Comparison of ENCODE assay signal across 8 cellular contexts in genomic region chr14:36553650-36554260, GRCh38. TPM values are rescaled to one million over a fixed set of nuclear protein-coding genes. Genes with fewer than 3 reads are reported as not detected.
A peak's percentile ranks its signal among the peaks of the same experiment; 100 is the strongest.
DNase-seq lines count a peak whose midpoint lies in the region; ATAC-seq, FAIRE-seq and TF ChIP-seq lines count a peak whose summit lies in the region.

No MANE protein-coding gene starts in this region.

- intact Hi-C loops in pancreas (cut with DNase I), result loop anchor here in 1 of 3 donors (10.0 kb wide), 1 partner anchor 51 kb away; no protein-coding TSS in a partner anchor

- no peaks in the 10 kb centered on the region for H3K4me1 ChIP-seq in pancreas

- H3K9me3 ChIP-seq in pancreas, result no peaks in the 10 kb centered on the region

- TF ChIP-seq CTCF in pancreas (IDR thresholded peaks at IDR 0.05), result peak; percentile 18 to 59 (median 46)

- H3K27ac ChIP-seq in pancreas, result no peak overlapping the region

- FAIRE-seq in GM18507 (lab: Jason Lieb, UNC) (peak; percentile 53), RCC 7860 (lab: Jason Lieb, UNC) (no peak), pancreas (lab: Jason Lieb, UNC) (peak; percentile 61)

- peak; percentile 74 for DNase-seq in AG20443 (ENCODE audit: low spot score)
- no peak for DNase-seq in GM18507 (ENCODE audit: extremely low spot score, insufficient read length, low read depth)
- DNase-seq in M059J (ENCODE audit: low read depth), result peak; percentile 42
- DNase-seq in RCC 7860 (ENCODE audit: low spot score), result peak; percentile 5
- peak; percentile 47 to 59 for DNase-seq in erythroblast (lab: John Stamatoyannopoulos, UW)
- DNase-seq in pancreas, result peak in 1 of 6 donors; percentile 30
- no peak for DNase-seq in stimulated activated naive CD4-positive, alpha-beta T cell (lab: John Stamatoyannopoulos, UW)
- DNase-seq in activated T-cell treated with anti-CD3 and anti-CD28 coated beads, Interleukin-2, amount 50 U/mL, for 1 hour, result no peak

- TF ChIP-seq POLR2A in erythroblast (IDR thresholded peaks at IDR 0.05; ENCODE audit: low read length), result no peak

- 29 to 30% methylated on average over 4 of the region's 4 CpGs for WGBS in pancreas, 2 donors

- ATAC-seq in pancreas, result peak; percentile 58 to 89 (median 82)

- H3K36me3 ChIP-seq in pancreas, result no peaks in the 10 kb centered on the region

- no peaks in the 10 kb centered on the region for H3K27me3 ChIP-seq in pancreas

- H3K4me3 ChIP-seq in pancreas, result no peak overlapping the region

RNA-seq across cellular contexts. Expression of gene NKX2-8, which starts 28.7 kb away (rescaled TPM):
- not detected in 2 replicates for total RNA-seq in M059J (2014; rRNA removed; shearing (Covaris generic))
- total RNA-seq in pancreas, result under 1 TPM in 1 of 6 donors, not detected in 5; 0.31 TPM
- not detected for polyA plus RNA-seq in pancreas

RNA-seq across cellular contexts. Expression of gene NKX2-1, which starts 33.7 kb away (rescaled TPM):
- 0.10 TPM in 1 of 2 replicates, not detected in the other for total RNA-seq in M059J (2014; rRNA removed; shearing (Covaris generic))
- total RNA-seq in pancreas, result under 1 TPM in 1 of 6 donors, not detected in 5; 0.25 TPM
- not detected for polyA plus RNA-seq in pancreas

Comparison
In these comparisons a context has a peak if more than half of its experiments do, and no peak if none do; other contexts are left out.
1. DNase-seq: peak in AG20443 (single experiment), M059J (single experiment), RCC 7860 (single experiment) and erythroblast (2 of 2); none in GM18507 (single experiment), stimulated activated naive CD4-positive, alpha-beta T cell (0 of 6) and activated T-cell treated with anti-CD3 and anti-CD28 coated beads, Interleukin-2, amount 50 U/mL, for 1 hour (single experiment).